ENCODE assay signal across 18 cellular contexts in the genomic region with DNA sequence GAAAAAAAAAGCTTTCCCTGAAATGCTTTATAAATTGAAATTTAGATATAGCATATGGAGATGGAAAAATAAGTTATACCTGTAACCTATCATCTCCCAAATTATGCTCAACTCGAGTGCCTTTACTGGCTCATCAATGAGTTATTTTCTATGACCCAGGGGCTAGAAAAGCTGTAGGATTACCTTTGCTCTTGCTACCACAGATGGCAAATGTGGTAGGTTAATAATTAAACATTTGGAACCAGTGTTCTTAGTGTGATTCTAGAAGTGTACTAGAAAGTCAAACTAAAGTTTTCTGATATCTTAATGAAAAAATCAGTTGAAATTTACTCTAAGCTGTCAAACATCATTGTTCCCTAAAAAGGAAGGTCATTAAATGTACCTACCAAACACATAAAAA. TPM values are rescaled to one million over a fixed set of nuclear protein-coding genes. Genes with fewer than 3 reads are reported as not detected.
A peak's percentile ranks its signal among the peaks of the same experiment; 100 is the strongest.
DNase-seq lines count a peak whose midpoint lies in the region; ATAC-seq and TF ChIP-seq lines count a peak whose summit lies in the region.
"Had no signal": no experiment of that assay in that cellular context is flagged by ENCODE, and none has a peak within 500 bp of the region (broad histone marks: within the 10 kb centered on the region; RNA-seq: fewer than 3 reads in every experiment).

No MANE protein-coding gene starts in this region.

- H3K4me3 ChIP-seq in body of pancreas, result no peak overlapping the region
- H3K4me3 ChIP-seq: MG63, Peyer's patch had no signal

- TF ChIP-seq POLR2A in body of pancreas (IDR thresholded peaks at IDR 0.05), result no peak

- H3K27me3 ChIP-seq in body of pancreas, result no peaks in the 10 kb centered on the region
- H3K27me3 ChIP-seq: MG63, Peyer's patch had no signal

- no peaks in the 10 kb centered on the region for H3K9me3 ChIP-seq in body of pancreas
- H3K9me3 ChIP-seq: MG63, Peyer's patch had no signal

- H3K27me3 Mint-ChIP-seq in progenitor cell of endocrine pancreas, result no peaks in the 10 kb centered on the region

- H3K27ac ChIP-seq in body of pancreas, result no peak overlapping the region
- H3K27ac ChIP-seq: Peyer's patch had no signal

- H3K9me3 Mint-ChIP-seq in progenitor cell of endocrine pancreas (ENCODE audit: low read depth), result no peaks in the 10 kb centered on the region
- H3K9me3 Mint-ChIP-seq: CD8-positive, alpha-beta T cell had no signal

- H3K27ac Mint-ChIP-seq in progenitor cell of endocrine pancreas, result peak overlapping the region; percentile 93
- H3K27ac Mint-ChIP-seq: CD8-positive, alpha-beta T cell had no signal

- WGBS in body of pancreas, 2 donors, result 0% methylated on average over 1 of the region's 1 CpG

- peaks cover 12% of the 10 kb centered on the region for H3K4me1 ChIP-seq in body of pancreas
- H3K4me1 ChIP-seq: Peyer's patch had no signal

- no peak for TF ChIP-seq CTCF in progenitor cell of endocrine pancreas (IDR thresholded peaks at IDR 0.05; ENCODE audit: unreplicated experiment)
- no peak for TF ChIP-seq CTCF in body of pancreas (IDR thresholded peaks at IDR 0.05)

- intact Hi-C loops in left colon (cut with DNase I, micrococcal nuclease), result no loop called here
- intact Hi-C loops in body of pancreas (cut with DNase I), result no loop called here

- peaks cover 13% of the 10 kb centered on the region for H3K36me3 Mint-ChIP-seq in progenitor cell of endocrine pancreas (ENCODE audit: insufficient read depth)

- DNase-seq in DMS53 treated with DMSO at 0.1 percent for 48 hours (lab: John Stamatoyannopoulos, UW; ENCODE audit: unreplicated experiment) (peak; percentile 10), HuH-7 (ENCODE audit: low spot score) (peak; percentile 52), left colon (no peak), progenitor cell of endocrine pancreas (ENCODE audit: low spot score, unreplicated experiment) (no peak), body of pancreas (no peak), HCEC 1CT (no peak)
- DNase-seq in activated effector memory CD4-positive, alpha-beta T cell treated with anti-CD3 and anti-CD28 coated beads, Interleukin-2, amount 50 U/mL, for 16 hours, result no peak
- DNase-seq: CD8-positive, alpha-beta T cell; EL; GOT3; MG63; NCI-H1105; NCI-H1694 treated with DMSO at 0.1 percent for 48 hours; NCI-H446 treated with DMSO at 0.1 percent for 48 hours; NCI-H82; Peyer's patch; SHP77 had no signal

- H3K36me3 ChIP-seq in body of pancreas (replicated peaks in 1 of 2; ENCODE audit: insufficient read depth in 1 of 2, low read depth in 2 of 2), result peaks cover 0 to 2% of the 10 kb centered on the region in 2 donors

- peak overlapping the region; percentile 31 for H3K4me3 Mint-ChIP-seq in progenitor cell of endocrine pancreas (ENCODE audit: low read depth)
- H3K4me3 Mint-ChIP-seq: CD8-positive, alpha-beta T cell had no signal

- peak; percentile 71 for ATAC-seq in left colon
- ATAC-seq in body of pancreas, result no peak
- ATAC-seq in GM19328 (IDR thresholded peaks at IDR 0.05; ENCODE audit: unreplicated experiment), result no peak
- ATAC-seq: CD8-positive, alpha-beta T cell had no signal

- peaks cover 35% of the 10 kb centered on the region for H3K4me1 Mint-ChIP-seq in progenitor cell of endocrine pancreas (ENCODE audit: low read depth)

RNA-seq across cellular contexts. Expression of a gene that starts 22.5 kb away (rescaled TPM):
- total RNA-seq in left colon (1 to 10 TPM; 9.9 to 10.0 TPM), progenitor cell of endocrine pancreas (48.1 and 50.2 TPM in 2 replicates), body of pancreas (10 to 100 TPM in 1 of 2 donors, 1 to 10 TPM in 1; 9.9 to 12.2 TPM)

RNA-seq across cellular contexts. Expression of a gene that starts 48.1 kb away (rescaled TPM):
- total RNA-seq in left colon (1 to 10 TPM in 1 of 2 donors, under 1 TPM in 1; 0.24 to 1.4 TPM), progenitor cell of endocrine pancreas (0.07 TPM in 1 of 2 replicates, not detected in the other), body of pancreas (under 1 TPM in 1 of 2 donors, not detected in 1; 0.52 TPM)
- total RNA-seq: CD8-positive, alpha-beta T cell had no signal

RNA-seq across cellular contexts. Expression of a gene that starts 59.8 kb away (rescaled TPM):
- not detected for total RNA-seq in left colon
- total RNA-seq in progenitor cell of endocrine pancreas, result 0.22 TPM in 1 of 2 replicates, not detected in the other
- total RNA-seq in body of pancreas, result not detected
- total RNA-seq: CD8-positive, alpha-beta T cell; Peyer's patch had no signal

Comparison
In these comparisons a context has a peak if more than half of its experiments do, and no peak if none do; other contexts are left out.
1. DNase-seq: peak in DMS53 treated with DMSO at 0.1 percent for 48 hours (single experiment) and HuH-7 (single experiment); none in left colon (0 of 2), progenitor cell of endocrine pancreas (single experiment), body of pancreas (0 of 4), activated effector memory CD4-positive, alpha-beta T cell treated with anti-CD3 and anti-CD28 coated beads, Interleukin-2, amount 50 U/mL, for 16 hours (single experiment) and HCEC 1CT (single experiment).